ENCODE assay signal across 26 cellular contexts in genomic region chr15:64673866-64674265, GRCh38.
"Had no signal": no experiment of that assay in that cellular context is flagged by ENCODE, and none has a peak within 500 bp of the region (broad histone marks: within the 10 kb centered on the region; RNA-seq: fewer than 3 reads in every experiment).

No MANE protein-coding gene starts in this region.

- ATAC-seq: heart left ventricle; mucosa of descending colon; naive thymus-derived CD4-positive, alpha-beta T cell; natural killer cell treated with Interleukin-12 subunit alpha and Interleukin-12 subunit beta and Interleukin-15 and Interleukin-18, amount 100 ng/mL, for 72 hours; right lobe of liver; stimulated activated naive B cell treated with anti-CD40 and anti-IgM and Interleukin-4, amounts not matched to agents 10 μg/mL and 1 μg/mL and 100 μg/mL, for 72 hours; stimulated activated naive CD8-positive, alpha-beta T cell treated with anti-CD3 and anti-CD28 coated beads, Interleukin-15, Interleukin-2, amounts not matched to agents 100 U/mL and 50 U/mL, for 24 hours; upper lobe of right lung had no signal

- H3K27me3 ChIP-seq: heart left ventricle, right atrium auricular region, right lobe of liver, stomach, testis, thyroid gland, transverse colon, upper lobe of right lung had no signal

- H3K4me1 Mint-ChIP-seq: immature natural killer cell; neural crest cell; stimulated activated naive B cell treated with anti-CD40 and anti-IgM and Interleukin-4, amounts not matched to agents 10 μg/mL and 1 μg/mL and 100 μg/mL, for 72 hours had no signal

- H2AFZ ChIP-seq: parathyroid adenoma had no signal

- H3K4me2 ChIP-seq: smooth muscle cell had no signal

- H3K27me3 Mint-ChIP-seq: naive thymus-derived CD4-positive, alpha-beta T cell; natural killer cell treated with Interleukin-12 subunit alpha and Interleukin-12 subunit beta and Interleukin-15 and Interleukin-18, amount 100 ng/mL, for 72 hours; stimulated activated naive B cell treated with anti-CD40 and anti-IgM and Interleukin-4, amounts not matched to agents 10 μg/mL and 1 μg/mL and 100 μg/mL, for 72 hours had no signal

- H3K4me3 Mint-ChIP-seq: immature natural killer cell; naive thymus-derived CD4-positive, alpha-beta T cell; natural killer cell treated with Interleukin-12 subunit alpha and Interleukin-12 subunit beta and Interleukin-15 and Interleukin-18, amount 100 ng/mL, for 72 hours; neural crest cell; stimulated activated naive B cell treated with anti-CD40 and anti-IgM and Interleukin-4, amounts not matched to agents 10 μg/mL and 1 μg/mL and 100 μg/mL, for 72 hours had no signal

- H3K27ac Mint-ChIP-seq: natural killer cell treated with Interleukin-12 subunit alpha and Interleukin-12 subunit beta and Interleukin-15 and Interleukin-18, amount 100 ng/mL, for 72 hours; stimulated activated naive B cell treated with anti-CD40 and anti-IgM and Interleukin-4, amounts not matched to agents 10 μg/mL and 1 μg/mL and 100 μg/mL, for 72 hours had no signal

- H3K4me3 ChIP-seq: heart left ventricle, left ventricle myocardium inferior, lung, mucosa of descending colon, right atrium auricular region, right lobe of liver, smooth muscle cell, stomach, testis, thyroid gland, transverse colon, upper lobe of right lung had no signal

- H3K79me2 ChIP-seq: parathyroid adenoma had no signal

- H3K9ac ChIP-seq: parathyroid adenoma had no signal

- H3K9me3 ChIP-seq: heart left ventricle, left ventricle myocardium inferior, mucosa of descending colon, right atrium auricular region, right lobe of liver, stomach, testis, thyroid gland, transverse colon, upper lobe of right lung had no signal

- H3K4me1 ChIP-seq: heart left ventricle, left ventricle myocardium inferior, parathyroid adenoma, right atrium auricular region, right lobe of liver, stomach, thyroid gland, transverse colon, upper lobe of right lung had no signal

- H3K9me3 Mint-ChIP-seq: immature natural killer cell; naive thymus-derived CD4-positive, alpha-beta T cell; natural killer cell treated with Interleukin-12 subunit alpha and Interleukin-12 subunit beta and Interleukin-15 and Interleukin-18, amount 100 ng/mL, for 72 hours; neural crest cell; stimulated activated naive B cell treated with anti-CD40 and anti-IgM and Interleukin-4, amounts not matched to agents 10 μg/mL and 1 μg/mL and 100 μg/mL, for 72 hours had no signal

- DNase-seq: heart left ventricle; hypothalamus; immature natural killer cell; left ventricle myocardium inferior; midbrain; mucosa of descending colon; naive thymus-derived CD4-positive, alpha-beta T cell; nucleus accumbens; right lobe of liver; stimulated activated CD4-positive, alpha-beta T cell treated with anti-CD3 and anti-CD28 coated beads, Interleukin-1b, Interleukin-23, amount 100 ng/mL, for 48 hours; stimulated activated CD4-positive, alpha-beta T cell treated with anti-CD3 and anti-CD28 coated beads, Interleukin-2, amount 100 ng/mL, for 48 hours; stimulated activated CD4-positive, alpha-beta T cell treated with anti-CD3 and anti-CD28 coated beads, Interleukin-4, amount 100 ng/mL, for 4 hours; stimulated activated CD8-positive, alpha-beta memory T cell treated with anti-CD3 and anti-CD28 coated beads, Interleukin-4, amount 100 ng/mL, for 48 hours; stimulated activated naive B cell treated with anti-CD40 and anti-IgM and Interleukin-4, amounts not matched to agents 10 μg/mL and 1 μg/mL and 100 μg/mL, for 72 hours; stimulated activated naive CD8-positive, alpha-beta T cell treated with anti-CD3 and anti-CD28 coated beads, Interleukin-15, Interleukin-2, amounts not matched to agents 100 U/mL and 50 U/mL, for 24 hours; stomach; testis; thyroid gland; transverse colon; upper lobe of right lung had no signal

- H3K27ac ChIP-seq: heart left ventricle, left ventricle myocardium inferior, parathyroid adenoma, right atrium auricular region, right lobe of liver, stomach, testis, thyroid gland, transverse colon, upper lobe of right lung had no signal
